ENCODE assay signal across 8 cellular contexts in genomic region chr5:59188415-59189225, GRCh38.
DNase-seq lines count a peak whose midpoint lies in the region; ATAC-seq and TF ChIP-seq lines count a peak whose summit lies in the region.

No MANE protein-coding gene starts in this region.

- H3K27ac ChIP-seq in neural cell (ENCODE audit: low read length) (no peak overlapping the region), stomach (peak overlapping the region in 4 of 5 donors; percentile 30 to 61 (median 50))

- TF ChIP-seq POLR2A in stomach (IDR thresholded peaks at IDR 0.05): no peak

- H2AFZ ChIP-seq in neural cell (ENCODE audit: low read depth, low read length): no peak overlapping the region

- no peak overlapping the region for H3K9ac ChIP-seq in neural cell (ENCODE audit: low read length)

- TF ChIP-seq RAD21 in neural cell (conservative IDR thresholded peaks at IDR 0.05): peak; percentile 96

- peaks cover 0 to 2% of the 10 kb centered on the region in 2 donors for H3K36me3 Mint-ChIP-seq in CD14-positive monocyte
- peaks cover 3% of the 10 kb centered on the region for H3K36me3 Mint-ChIP-seq in IgD-negative memory B cell
- no peaks in the 10 kb centered on the region for H3K36me3 Mint-ChIP-seq in activated T-helper 2 cell treated with anti-CD3 and anti-CD28 coated beads, Interferon-gamma antibody, Interleukin-2, Interleukin-4, amounts not matched to agents 10 μg/mL and 5 μg/mL and 100 μg/mL, durations not matched to agents 14 hours and 24 hours and 36 hours (ENCODE audit: low read depth)

- TF ChIP-seq EP300 in neural cell (conservative IDR thresholded peaks at IDR 0.05; ENCODE audit: poor library complexity, severe bottlenecking): no peak
- TF ChIP-seq EP300 in stomach (IDR thresholded peaks at IDR 0.05): no peak

- H3K36me3 ChIP-seq in neural cell (ENCODE audit: insufficient read depth, low read length) (no peaks in the 10 kb centered on the region), stomach (peaks cover 0 to 4% (median 0%) of the 10 kb centered on the region in 4 donors)

- H3K4me3 Mint-ChIP-seq in CD14-positive monocyte: peak overlapping the region in 1 of 2 donors; percentile 22
- peak overlapping the region in 3 of 4 donors; percentile 53 to 61 (median 60) for H3K4me3 Mint-ChIP-seq in IgD-negative memory B cell
- peak overlapping the region; percentile 31 for H3K4me3 Mint-ChIP-seq in activated T-helper 2 cell treated with anti-CD3 and anti-CD28 coated beads, Interferon-gamma antibody, Interleukin-2, Interleukin-4, amounts not matched to agents 10 μg/mL and 5 μg/mL and 100 μg/mL, durations not matched to agents 14 hours and 24 hours and 36 hours (ENCODE audit: low read depth)

- H3K27ac Mint-ChIP-seq in CD14-positive monocyte: no peak overlapping the region
- peak overlapping the region in 2 of 3 donors; percentile 1 to 16 for H3K27ac Mint-ChIP-seq in IgD-negative memory B cell
- H3K27ac Mint-ChIP-seq in activated T-helper 2 cell treated with anti-CD3 and anti-CD28 coated beads, Interferon-gamma antibody, Interleukin-2, Interleukin-4, amounts not matched to agents 10 μg/mL and 5 μg/mL and 100 μg/mL, durations not matched to agents 14 hours and 24 hours and 36 hours: no peak overlapping the region

- no peak overlapping the region for H3K4me2 ChIP-seq in neural cell (ENCODE audit: low read length)

- peaks cover 0 to 6% (median 3%) of the 10 kb centered on the region in 3 donors for H3K27me3 Mint-ChIP-seq in CD14-positive monocyte (ENCODE audit: low read depth in 3 of 3)
- H3K27me3 Mint-ChIP-seq in IgD-negative memory B cell: peaks cover 2% of the 10 kb centered on the region
- peaks cover 18% of the 10 kb centered on the region for H3K27me3 Mint-ChIP-seq in activated T-helper 2 cell treated with anti-CD3 and anti-CD28 coated beads, Interferon-gamma antibody, Interleukin-2, Interleukin-4, amounts not matched to agents 10 μg/mL and 5 μg/mL and 100 μg/mL, durations not matched to agents 14 hours and 24 hours and 36 hours (ENCODE audit: low read depth)

- H3K27me3 ChIP-seq in neural cell (ENCODE audit: insufficient read depth, low read depth, low read length) (no peaks in the 10 kb centered on the region), stomach (no peaks in the 10 kb centered on the region)

- H3K9me2 ChIP-seq in neural cell (ENCODE audit: insufficient read depth, low read length): no peaks in the 10 kb centered on the region

- DNase-seq in CD14-positive monocyte (ENCODE audit: low spot score) (peak; percentile 67), RPMI8226 (peak; percentile 70), fibroblast of pulmonary artery (ENCODE audit: low read depth) (peak; percentile 87), stomach (peak; percentile 77)
- DNase-seq in activated T-helper 2 cell treated with anti-CD3 and anti-CD28 coated beads, Interferon-gamma antibody, Interleukin-2, Interleukin-4, amounts not matched to agents 10 μg/mL and 5 μg/mL and 100 μg/mL, durations not matched to agents 14 hours and 24 hours and 36 hours (ENCODE audit: low spot score): peak; percentile 42

- peaks cover 0 to 38% (median 17%) of the 10 kb centered on the region in 4 donors for H3K4me1 ChIP-seq in stomach

- 14 to 17% (median 16%) methylated on average over 16 of the region's 16 CpGs for WGBS in stomach, 5 donors

- intact Hi-C loops in CD14-positive monocyte (cut with micrococcal nuclease) (loop anchor here in 1 of 2 donors (5.0 kb wide), 1 partner anchor 184 kb away; no protein-coding TSS in a partner anchor), stomach (cut with DNase I; ENCODE audit: low total_unique reads) (loop anchor here (10.0 kb wide), 1 partner anchor 186 kb away; no protein-coding TSS in a partner anchor)
- intact Hi-C loops in activated T-helper 2 cell treated with anti-CD3 and anti-CD28 coated beads, Interferon-gamma antibody, Interleukin-2, Interleukin-4, amounts not matched to agents 10 μg/mL and 5 μg/mL and 100 μg/mL, durations not matched to agents 14 hours and 24 hours and 36 hours (cut with micrococcal nuclease): loop anchor here (1.0 to 5.0 kb wide), 6 partner anchors 179 to 604 kb away; no protein-coding TSS in a partner anchor

- H3K9me3 ChIP-seq in neural cell (ENCODE audit: low read length) (no peaks in the 10 kb centered on the region), stomach (no peaks in the 10 kb centered on the region)

- H3K9me3 Mint-ChIP-seq in CD14-positive monocyte (no peaks in the 10 kb centered on the region), IgD-negative memory B cell (no peaks in the 10 kb centered on the region)
- H3K9me3 Mint-ChIP-seq in activated T-helper 2 cell treated with anti-CD3 and anti-CD28 coated beads, Interferon-gamma antibody, Interleukin-2, Interleukin-4, amounts not matched to agents 10 μg/mL and 5 μg/mL and 100 μg/mL, durations not matched to agents 14 hours and 24 hours and 36 hours: no peaks in the 10 kb centered on the region

- ATAC-seq in GM19463 (IDR thresholded peaks at IDR 0.05; ENCODE audit: unreplicated experiment): peak; percentile 71

- peak overlapping the region; percentile 44 for H3K4me3 ChIP-seq in fibroblast of pulmonary artery (replicated peaks; ENCODE audit: low read depth, low read length)
- peak overlapping the region; percentile 1 for H3K4me3 ChIP-seq in neural cell (ENCODE audit: low read length)
- peak overlapping the region; percentile 15 to 35 (median 28) for H3K4me3 ChIP-seq in stomach

- H3K79me2 ChIP-seq in neural cell (replicated peaks; ENCODE audit: insufficient read depth, low read length): no peaks in the 10 kb centered on the region

- no peaks in the 10 kb centered on the region for H3F3A ChIP-seq in neural cell (ENCODE audit: insufficient read depth, low read length, poor library complexity, severe bottlenecking)

- H3K4me1 Mint-ChIP-seq in CD14-positive monocyte (peaks cover 6% of the 10 kb centered on the region), IgD-negative memory B cell (peaks cover 5 to 8% (median 6%) of the 10 kb centered on the region in 3 donors)
- H3K4me1 Mint-ChIP-seq in activated T-helper 2 cell treated with anti-CD3 and anti-CD28 coated beads, Interferon-gamma antibody, Interleukin-2, Interleukin-4, amounts not matched to agents 10 μg/mL and 5 μg/mL and 100 μg/mL, durations not matched to agents 14 hours and 24 hours and 36 hours (ENCODE audit: low read depth): peaks cover 27% of the 10 kb centered on the region

- no peaks in the 10 kb centered on the region for H4K20me1 ChIP-seq in neural cell (ENCODE audit: insufficient read depth)

- TF ChIP-seq CTCF in CD14-positive monocyte (IDR thresholded peaks at IDR 0.05) (peak; percentile 85), fibroblast of pulmonary artery (IDR thresholded peaks at IDR 0.05; ENCODE audit: low read length, missing control alignments) (peak; percentile 61), neural cell (IDR thresholded peaks at IDR 0.05; ENCODE audit: poor library complexity, severe bottlenecking) (peak; percentile 90), stomach (IDR thresholded peaks at IDR 0.05) (peak in 5 of 7 experiments; percentile 50 to 89 (median 83))

TF ChIP-seq in neural cell, 6 proteins besides CTCF, POLR2A, EP300 and RAD21:
- TF ChIP-seq TAF1 (IDR thresholded peaks at IDR 0.05; ENCODE audit: low read depth) (no peak), SMC3 (conservative IDR thresholded peaks at IDR 0.05; ENCODE audit: poor library complexity) (peak; percentile 96)

Comparison
In these comparisons a context has a peak if more than half of its experiments do, and no peak if none do; other contexts are left out.
1. H3K27ac Mint-ChIP-seq: peak in IgD-negative memory B cell (2 of 3); none in CD14-positive monocyte (0 of 7) and activated T-helper 2 cell treated with anti-CD3 and anti-CD28 coated beads, Interferon-gamma antibody, Interleukin-2, Interleukin-4, amounts not matched to agents 10 μg/mL and 5 μg/mL and 100 μg/mL, durations not matched to agents 14 hours and 24 hours and 36 hours (single experiment).
2. Peak in every context shown above with its lines, with median percentiles within 50 percentile points of each other: DNase-seq, CTCF ChIP-seq and H3K4me3 ChIP-seq.